1 cellular context compared by ENCODE assay signal in genomic region chr9:14868772-14869583, GRCh38.
TF ChIP-seq lines count a peak whose summit lies in the region.

No MANE protein-coding gene starts in this region.

TF ChIP-seq in HepG2, 621 proteins besides CTCF, POLR2A, EP300 and RAD21 (continued from another document and continues in another):
- TF ChIP-seq, protein P1, sequence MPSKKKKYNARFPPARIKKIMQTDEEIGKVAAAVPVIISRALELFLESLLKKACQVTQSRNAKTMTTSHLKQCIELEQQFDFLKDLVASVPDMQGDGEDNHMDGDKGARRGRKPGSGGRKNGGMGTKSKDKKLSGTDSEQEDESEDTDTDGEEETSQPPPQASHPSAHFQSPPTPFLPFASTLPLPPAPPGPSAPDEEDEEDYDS (CRISPR knock-in tag; IDR thresholded peaks at IDR 0.05): no peak; the same call in 1 of the 2 replicates
- TF ChIP-seq ZNF101 (CRISPR knock-in tag; IDR thresholded peaks at IDR 0.05; ENCODE audit: borderline replicate concordance, low read depth): no peak
- TF ChIP-seq ZFP82 (CRISPR knock-in tag; IDR thresholded peaks at IDR 0.05; ENCODE audit: borderline replicate concordance): peak; percentile 52; the same call in 1 of the 2 replicates
- TF ChIP-seq XBP1 (CRISPR knock-in tag; IDR thresholded peaks at IDR 0.05): no peak
- TF ChIP-seq PAX8 (CRISPR knock-in tag; IDR thresholded peaks at IDR 0.05; ENCODE audit: borderline replicate concordance): no peak
- TF ChIP-seq ZSCAN20 (CRISPR knock-in tag; IDR thresholded peaks at IDR 0.05; ENCODE audit: borderline replicate concordance): no peak
- TF ChIP-seq AGO2 (optimal IDR thresholded peaks at IDR 0.05; ENCODE audit: low read depth, low read length): no peak
- TF ChIP-seq ELF4 (CRISPR knock-in tag; IDR thresholded peaks at IDR 0.05; ENCODE audit: borderline replicate concordance): no peak; the same call in 1 of the 2 replicates
- no peak for TF ChIP-seq CREB3 (CRISPR knock-in tag; IDR thresholded peaks at IDR 0.05)
- no peak for TF ChIP-seq PRPF4 (IDR thresholded peaks at IDR 0.05; ENCODE audit: low read depth, low read length, poor library complexity, severe bottlenecking)
- peak; percentile 24; the same call in 1 of the 2 replicates for TF ChIP-seq IRX3 (CRISPR knock-in tag; IDR thresholded peaks at IDR 0.05; ENCODE audit: borderline replicate concordance, low read depth)
- TF ChIP-seq MLX (CRISPR knock-in tag; IDR thresholded peaks at IDR 0.05): peak; percentile 51; the same call in 1 of the 2 replicates
- TF ChIP-seq PCBP2 (optimal IDR thresholded peaks at IDR 0.05; ENCODE audit: low read depth, low read length, poor library complexity, severe bottlenecking): no peak
- TF ChIP-seq HOXD1 (CRISPR knock-in tag; IDR thresholded peaks at IDR 0.05): peak; percentile 66; the same call in 1 of the 2 replicates
- TF ChIP-seq ZNF367 (CRISPR knock-in tag; IDR thresholded peaks at IDR 0.05; ENCODE audit: borderline replicate concordance): no peak
- TF ChIP-seq ZNF619 (CRISPR knock-in tag; IDR thresholded peaks at IDR 0.05): no peak
- TF ChIP-seq, protein P2, sequence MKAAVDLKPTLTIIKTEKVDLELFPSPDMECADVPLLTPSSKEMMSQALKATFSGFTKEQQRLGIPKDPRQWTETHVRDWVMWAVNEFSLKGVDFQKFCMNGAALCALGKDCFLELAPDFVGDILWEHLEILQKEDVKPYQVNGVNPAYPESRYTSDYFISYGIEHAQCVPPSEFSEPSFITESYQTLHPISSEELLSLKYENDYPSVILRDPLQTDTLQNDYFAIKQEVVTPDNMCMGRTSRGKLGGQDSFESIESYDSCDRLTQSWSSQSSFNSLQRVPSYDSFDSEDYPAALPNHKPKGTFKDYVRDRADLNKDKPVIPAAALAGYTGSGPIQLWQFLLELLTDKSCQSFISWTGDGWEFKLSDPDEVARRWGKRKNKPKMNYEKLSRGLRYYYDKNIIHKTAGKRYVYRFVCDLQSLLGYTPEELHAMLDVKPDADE (CRISPR knock-in tag; IDR thresholded peaks at IDR 0.05): no peak
- no peak for TF ChIP-seq CAMTA2 (CRISPR knock-in tag; IDR thresholded peaks at IDR 0.05; ENCODE audit: borderline replicate concordance)
- TF ChIP-seq RAD51 (IDR thresholded peaks at IDR 0.05; ENCODE audit: borderline replicate concordance): no peak
- peak; percentile 67; the same call in 1 of the 2 replicates for TF ChIP-seq RCOR2 (CRISPR knock-in tag; IDR thresholded peaks at IDR 0.05)
- no peak for TF ChIP-seq ATM (IDR thresholded peaks at IDR 0.05; ENCODE audit: borderline replicate concordance)
- TF ChIP-seq LRRFIP1 (CRISPR knock-in tag; conservative IDR thresholded peaks at IDR 0.05): no peak
- peak; percentile 88 for TF ChIP-seq SOX5 (CRISPR knock-in tag; IDR thresholded peaks at IDR 0.05; ENCODE audit: borderline replicate concordance)
- no peak for TF ChIP-seq MYNN (CRISPR knock-in tag; IDR thresholded peaks at IDR 0.05; ENCODE audit: low read depth)
- TF ChIP-seq MAFG (CRISPR knock-in tag; IDR thresholded peaks at IDR 0.05): no peak
- peak; percentile 73 for TF ChIP-seq HOXA3 (CRISPR knock-in tag; IDR thresholded peaks at IDR 0.05)
- TF ChIP-seq NR2F6 (IDR thresholded peaks at IDR 0.05): peak; percentile 94
- peak; percentile 92 for TF ChIP-seq NR2F6 (CRISPR knock-in tag; IDR thresholded peaks at IDR 0.05)
- no peak for TF ChIP-seq MAFK (conservative IDR thresholded peaks at IDR 0.05 in 1 of 2, IDR thresholded peaks at IDR 0.05 in 1 of 2; ENCODE audit: low read length in 2 of 2)
- no peak for TF ChIP-seq MXD1 (CRISPR knock-in tag; IDR thresholded peaks at IDR 0.05)
- peak; percentile 22; the same call in 1 of the 2 replicates for TF ChIP-seq ZNF547 (CRISPR knock-in tag; IDR thresholded peaks at IDR 0.05)
- TF ChIP-seq ZNF253 (CRISPR knock-in tag; IDR thresholded peaks at IDR 0.05; ENCODE audit: borderline replicate concordance): no peak
- TF ChIP-seq ZNF180 (CRISPR knock-in tag; IDR thresholded peaks at IDR 0.05; ENCODE audit: borderline replicate concordance, low read depth): no peak
- TF ChIP-seq ISX (CRISPR knock-in tag; conservative IDR thresholded peaks at IDR 0.05): no peak
- no peak for TF ChIP-seq ZNF441 (CRISPR knock-in tag; IDR thresholded peaks at IDR 0.05; ENCODE audit: borderline replicate concordance)
- peak; percentile 71 for TF ChIP-seq THRA (CRISPR knock-in tag; IDR thresholded peaks at IDR 0.05; ENCODE audit: borderline replicate concordance)
- no peak for TF ChIP-seq KLF13 (CRISPR knock-in tag; IDR thresholded peaks at IDR 0.05)
- no peak for TF ChIP-seq NONO (IDR thresholded peaks at IDR 0.05)
- no peak for TF ChIP-seq NONO (CRISPR knock-in tag; conservative IDR thresholded peaks at IDR 0.05)
- TF ChIP-seq FOXJ3 (CRISPR knock-in tag; IDR thresholded peaks at IDR 0.05; ENCODE audit: borderline replicate concordance): peak; percentile 64; the same call in 1 of the 2 replicates
- 0 out of 2 replicates have a peak, but pooled peaks have one; percentile 60 for TF ChIP-seq MXD4 (CRISPR knock-in tag; IDR thresholded peaks at IDR 0.05)
- TF ChIP-seq THAP7 (CRISPR knock-in tag; IDR thresholded peaks at IDR 0.05): no peak
- TF ChIP-seq ZNF138 (CRISPR knock-in tag; IDR thresholded peaks at IDR 0.05; ENCODE audit: low read depth): no peak
- peak; percentile 38; the same call in 1 of the 2 replicates for TF ChIP-seq ZNF33B (CRISPR knock-in tag; IDR thresholded peaks at IDR 0.05)
- TF ChIP-seq ASH2L (IDR thresholded peaks at IDR 0.05; ENCODE audit: insufficient read length, low read depth, low read length): peak; percentile 92
- TF ChIP-seq, protein P3, sequence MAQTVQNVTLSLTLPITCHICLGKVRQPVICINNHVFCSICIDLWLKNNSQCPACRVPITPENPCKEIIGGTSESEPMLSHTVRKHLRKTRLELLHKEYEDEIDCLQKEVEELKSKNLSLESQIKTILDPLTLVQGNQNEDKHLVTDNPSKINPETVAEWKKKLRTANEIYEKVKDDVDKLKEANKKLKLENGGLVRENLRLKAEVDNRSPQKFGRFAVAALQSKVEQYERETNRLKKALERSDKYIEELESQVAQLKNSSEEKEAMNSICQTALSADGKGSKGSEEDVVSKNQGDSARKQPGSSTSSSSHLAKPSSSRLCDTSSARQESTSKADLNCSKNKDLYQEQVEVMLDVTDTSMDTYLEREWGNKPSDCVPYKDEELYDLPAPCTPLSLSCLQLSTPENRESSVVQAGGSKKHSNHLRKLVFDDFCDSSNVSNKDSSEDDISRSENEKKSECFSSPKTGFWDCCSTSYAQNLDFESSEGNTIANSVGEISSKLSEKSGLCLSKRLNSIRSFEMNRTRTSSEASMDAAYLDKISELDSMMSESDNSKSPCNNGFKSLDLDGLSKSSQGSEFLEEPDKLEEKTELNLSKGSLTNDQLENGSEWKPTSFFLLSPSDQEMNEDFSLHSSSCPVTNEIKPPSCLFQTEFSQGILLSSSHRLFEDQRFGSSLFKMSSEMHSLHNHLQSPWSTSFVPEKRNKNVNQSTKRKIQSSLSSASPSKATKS (CRISPR knock-in tag; IDR thresholded peaks at IDR 0.05): no peak
- TF ChIP-seq, protein P4, sequence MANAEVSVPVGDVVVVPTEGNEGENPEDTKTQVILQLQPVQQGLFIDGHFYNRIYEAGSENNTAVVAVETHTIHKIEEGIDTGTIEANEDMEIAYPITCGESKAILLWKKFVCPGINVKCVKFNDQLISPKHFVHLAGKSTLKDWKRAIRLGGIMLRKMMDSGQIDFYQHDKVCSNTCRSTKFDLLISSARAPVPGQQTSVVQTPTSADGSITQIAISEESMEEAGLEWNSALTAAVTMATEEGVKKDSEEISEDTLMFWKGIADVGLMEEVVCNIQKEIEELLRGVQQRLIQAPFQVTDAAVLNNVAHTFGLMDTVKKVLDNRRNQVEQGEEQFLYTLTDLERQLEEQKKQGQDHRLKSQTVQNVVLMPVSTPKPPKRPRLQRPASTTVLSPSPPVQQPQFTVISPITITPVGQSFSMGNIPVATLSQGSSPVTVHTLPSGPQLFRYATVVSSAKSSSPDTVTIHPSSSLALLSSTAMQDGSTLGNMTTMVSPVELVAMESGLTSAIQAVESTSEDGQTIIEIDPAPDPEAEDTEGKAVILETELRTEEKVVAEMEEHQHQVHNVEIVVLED (CRISPR knock-in tag; IDR thresholded peaks at IDR 0.05; ENCODE audit: borderline replicate concordance): peak; percentile 40; the same call in 1 of the 2 replicates
- TF ChIP-seq SOX6 (IDR thresholded peaks at IDR 0.05): no peak
- TF ChIP-seq SOX6 (CRISPR knock-in tag; IDR thresholded peaks at IDR 0.05): peak; percentile 87
- TF ChIP-seq MED8 (CRISPR knock-in tag; IDR thresholded peaks at IDR 0.05; ENCODE audit: insufficient replicate concordance): peak; percentile 82
- TF ChIP-seq, protein P5, sequence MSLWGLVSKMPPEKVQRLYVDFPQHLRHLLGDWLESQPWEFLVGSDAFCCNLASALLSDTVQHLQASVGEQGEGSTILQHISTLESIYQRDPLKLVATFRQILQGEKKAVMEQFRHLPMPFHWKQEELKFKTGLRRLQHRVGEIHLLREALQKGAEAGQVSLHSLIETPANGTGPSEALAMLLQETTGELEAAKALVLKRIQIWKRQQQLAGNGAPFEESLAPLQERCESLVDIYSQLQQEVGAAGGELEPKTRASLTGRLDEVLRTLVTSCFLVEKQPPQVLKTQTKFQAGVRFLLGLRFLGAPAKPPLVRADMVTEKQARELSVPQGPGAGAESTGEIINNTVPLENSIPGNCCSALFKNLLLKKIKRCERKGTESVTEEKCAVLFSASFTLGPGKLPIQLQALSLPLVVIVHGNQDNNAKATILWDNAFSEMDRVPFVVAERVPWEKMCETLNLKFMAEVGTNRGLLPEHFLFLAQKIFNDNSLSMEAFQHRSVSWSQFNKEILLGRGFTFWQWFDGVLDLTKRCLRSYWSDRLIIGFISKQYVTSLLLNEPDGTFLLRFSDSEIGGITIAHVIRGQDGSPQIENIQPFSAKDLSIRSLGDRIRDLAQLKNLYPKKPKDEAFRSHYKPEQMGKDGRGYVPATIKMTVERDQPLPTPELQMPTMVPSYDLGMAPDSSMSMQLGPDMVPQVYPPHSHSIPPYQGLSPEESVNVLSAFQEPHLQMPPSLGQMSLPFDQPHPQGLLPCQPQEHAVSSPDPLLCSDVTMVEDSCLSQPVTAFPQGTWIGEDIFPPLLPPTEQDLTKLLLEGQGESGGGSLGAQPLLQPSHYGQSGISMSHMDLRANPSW (CRISPR knock-in tag; IDR thresholded peaks at IDR 0.05; ENCODE audit: borderline replicate concordance): no peak; the same call in 1 of the 2 replicates
- TF ChIP-seq PTBP1 (IDR thresholded peaks at IDR 0.05; ENCODE audit: low read depth, low read length, poor library complexity, severe bottlenecking): no peak
- TF ChIP-seq HHEX (CRISPR knock-in tag; IDR thresholded peaks at IDR 0.05): no peak; the same call in 1 of the 2 replicates
- no peak for TF ChIP-seq HOXA7 (CRISPR knock-in tag; IDR thresholded peaks at IDR 0.05)
- TF ChIP-seq DPF2 (CRISPR knock-in tag; IDR thresholded peaks at IDR 0.05; ENCODE audit: borderline replicate concordance, low read depth): peak; percentile 81; the same call in 1 of the 2 replicates
